ENCODE assay signal across 8 cellular contexts in genomic region chr20:57432874-57433491, GRCh38. TPM values are rescaled to one million over a fixed set of nuclear protein-coding genes. Genes with fewer than 3 reads are reported as not detected.
DNase-seq lines count a peak whose midpoint lies in the region; ATAC-seq and TF ChIP-seq lines count a peak whose summit lies in the region.

No MANE protein-coding gene starts in this region.

- no peak for TF ChIP-seq CTCF in GM10248 (IDR thresholded peaks at IDR 0.05; ENCODE audit: control extremely low read depth, extremely low read depth, low read depth, missing control alignments)

- no peaks in the 10 kb centered on the region for H3K9me3 ChIP-seq in KOPT-K1 (ENCODE audit: insufficient read depth, low read length, poor library complexity, severe bottlenecking)

- H3K27ac Mint-ChIP-seq in activated CD4-positive, alpha-beta T cell treated with anti-CD3 and anti-CD28 coated beads, Interleukin-2, amount 10 ng/mL, durations not matched to agents 7 days and 5 days: peak overlapping the region; percentile 95

- no peaks in the 10 kb centered on the region for H3K27me3 Mint-ChIP-seq in activated CD4-positive, alpha-beta T cell treated with anti-CD3 and anti-CD28 coated beads, Interleukin-2, amount 10 ng/mL, durations not matched to agents 7 days and 5 days

- H3K9me3 Mint-ChIP-seq in activated CD4-positive, alpha-beta T cell treated with anti-CD3 and anti-CD28 coated beads, Interleukin-2, amount 10 ng/mL, durations not matched to agents 7 days and 5 days: no peaks in the 10 kb centered on the region

- H3K36me3 Mint-ChIP-seq in activated CD4-positive, alpha-beta T cell treated with anti-CD3 and anti-CD28 coated beads, Interleukin-2, amount 10 ng/mL, durations not matched to agents 7 days and 5 days (ENCODE audit: low read depth): peaks cover 11% of the 10 kb centered on the region

- intact Hi-C loops in Right ventricle myocardium inferior (cut with DNase I): no loop called here

- peak overlapping the region; percentile 32 for H3K4me3 Mint-ChIP-seq in activated CD4-positive, alpha-beta T cell treated with anti-CD3 and anti-CD28 coated beads, Interleukin-2, amount 10 ng/mL, durations not matched to agents 7 days and 5 days

- H3K36me3 ChIP-seq in KOPT-K1 (ENCODE audit: insufficient read depth, low read length): no peaks in the 10 kb centered on the region

- peaks cover 73% of the 10 kb centered on the region for H3K4me1 Mint-ChIP-seq in activated CD4-positive, alpha-beta T cell treated with anti-CD3 and anti-CD28 coated beads, Interleukin-2, amount 10 ng/mL, durations not matched to agents 7 days and 5 days

- CTCF ChIA-PET in GM10248 (lab: Yijun Ruan, JAX): interaction anchor here (1.1 to 2.5 kb wide), 6 partner anchors 12 to 53 kb away, joined by 3 to 6 read pairs (median 4); no protein-coding TSS in a partner anchor
- CTCF ChIA-PET in activated CD4-positive, alpha-beta T cell treated with anti-CD3 and anti-CD28 coated beads, Interleukin-2, amount 10 ng/mL, durations not matched to agents 7 days and 5 days (lab: Charles Lee): interaction anchor here (0.7 to 2.8 kb wide), 7 partner anchors 10 to 978 kb away, joined by 3 to 10 read pairs (median 4); no protein-coding TSS in a partner anchor

- ATAC-seq in GM21786 (IDR thresholded peaks at IDR 0.05; ENCODE audit: unreplicated experiment) (peak; percentile 84), Right ventricle myocardium inferior (peak; percentile 66)

- POLR2A ChIA-PET in GM10248 (lab: Yijun Ruan, JAX): interaction anchor here (0.6 kb wide), 1 partner anchor 26 kb away, joined by 3 read pairs; no protein-coding TSS in a partner anchor
- POLR2A ChIA-PET in activated CD4-positive, alpha-beta T cell treated with anti-CD3 and anti-CD28 coated beads, Interleukin-2, amount 10 ng/mL, durations not matched to agents 7 days and 5 days (lab: Charles Lee): interaction anchor here (0.6 to 1.2 kb wide), 3 partner anchors 27 to 44 kb away, joined by 3 to 6 read pairs (median 3); no protein-coding TSS in a partner anchor

- peak overlapping the region; percentile 33 for H3K27ac ChIP-seq in KOPT-K1 (ENCODE audit: low read depth, low read length, poor library complexity, severe bottlenecking)

- peak; percentile 90 for DNase-seq in GM10248 (ENCODE audit: extremely low spot score)
- DNase-seq in activated CD4-positive, alpha-beta T cell treated with anti-CD3 and anti-CD28 coated beads, Interleukin-2, amount 10 ng/mL, durations not matched to agents 7 days and 5 days: peak; percentile 88
- DNase-seq in Right ventricle myocardium inferior (ENCODE audit: missing footprints): peak; percentile 85
- peak; percentile 24 to 37 for DNase-seq in stimulated activated CD8-positive, alpha-beta memory T cell treated with anti-CD3 and anti-CD28 coated beads, Interleukin-15, amount 100 ng/mL, for 4 hours (ENCODE audit: low read depth in 2 of 2)
- no peak for DNase-seq in islet precursor cell
- no peak for DNase-seq in NCI-H446 (lab: John Stamatoyannopoulos, UW)

RNA-seq across cellular contexts. Expression of gene RBM38, which starts 41.8 kb away (rescaled TPM):
- total RNA-seq in activated CD4-positive, alpha-beta T cell treated with anti-CD3 and anti-CD28 coated beads, Interleukin-2, amount 10 ng/mL, durations not matched to agents 7 days and 5 days: 10 to 100 TPM; 97.3 to 98.8 TPM
- total RNA-seq in Right ventricle myocardium inferior: 89.6 TPM

Comparison
In these comparisons a context has a peak if more than half of its experiments do, and no peak if none do; other contexts are left out.
1. DNase-seq: peak in GM10248 (single experiment), activated CD4-positive, alpha-beta T cell treated with anti-CD3 and anti-CD28 coated beads, Interleukin-2, amount 10 ng/mL, durations not matched to agents 7 days and 5 days (single experiment), Right ventricle myocardium inferior (single experiment) and stimulated activated CD8-positive, alpha-beta memory T cell treated with anti-CD3 and anti-CD28 coated beads, Interleukin-15, amount 100 ng/mL, for 4 hours (2 of 2); none in islet precursor cell (single experiment) and NCI-H446 (0 of 2).